ENCODE assay signal across 13 cellular contexts in genomic region chr9:93099551-93100264, GRCh38. TPM values are rescaled to one million over a fixed set of nuclear protein-coding genes. Genes with fewer than 3 reads are reported as not detected.
A peak's percentile ranks its signal among the peaks of the same experiment; 100 is the strongest.
DNase-seq lines count a peak whose midpoint lies in the region; ATAC-seq, FAIRE-seq and TF ChIP-seq lines count a peak whose summit lies in the region.
"Had no signal": no experiment of that assay in that cellular context is flagged by ENCODE, and none has a peak within 500 bp of the region (broad histone marks: within the 10 kb centered on the region; RNA-seq: fewer than 3 reads in every experiment).

No MANE protein-coding gene starts in this region.

- H3K9ac ChIP-seq in kidney (ENCODE audit: low read length in 2 of 2): no peak overlapping the region

- H3K27ac ChIP-seq in kidney (ENCODE audit: low read depth in 2 of 2, low read length in 2 of 2): no peak overlapping the region
- H3K27ac ChIP-seq in substantia nigra (ENCODE audit: low read depth, low read length, poor library complexity, severe bottlenecking): peak overlapping the region; percentile 37

- no peaks in the 10 kb centered on the region for H3K36me3 ChIP-seq in kidney (ENCODE audit: control insufficient read depth in 1 of 2, insufficient read depth in 2 of 2, low read length in 2 of 2)

- FAIRE-seq in kidney (lab: Jason Lieb, UNC): no peak

- DNase-seq in T-helper 2 cell treated with Interferon-gamma antibody and Interleukin-4, amounts not matched to agents 5 μg/mL and 100 μg/mL, for 36 hours (ENCODE audit: low spot score): no peak
- DNase-seq in T-helper 2 cell (no peak), kidney (peak; percentile 80), substantia nigra (lab: John Stamatoyannopoulos, UW) (peak in 1 of 49 donors; percentile 25), NCI-H226 (no peak)
- peak; percentile 3 for DNase-seq in activated naive CD4-positive, alpha-beta T cell treated with anti-CD3 and anti-CD28 coated beads, Interleukin-2, amount 50 U/mL, for 16 hours
- no peak for DNase-seq in effector CD8-positive, alpha-beta T cell (lab: John Stamatoyannopoulos, UW)
- DNase-seq: KBM-7, NCI-H510A treated with DMSO at 0.1 percent for 48 hours, T-helper 9 cell had no signal

- peaks cover 21% of the 10 kb centered on the region for H3K9me3 Mint-ChIP-seq in T-helper 2 cell treated with Interferon-gamma antibody and Interleukin-4, amounts not matched to agents 5 μg/mL and 100 μg/mL, for 36 hours

- peaks cover 0 to 2% of the 10 kb centered on the region in 2 donors for H3K9me3 ChIP-seq in kidney (ENCODE audit: control insufficient read depth in 1 of 2, low read length in 2 of 2)

- peaks cover 33% of the 10 kb centered on the region for H3K36me3 Mint-ChIP-seq in T-helper 2 cell treated with Interferon-gamma antibody and Interleukin-4, amounts not matched to agents 5 μg/mL and 100 μg/mL, for 36 hours (ENCODE audit: low read depth)

- peaks cover 49% of the 10 kb centered on the region for H3K4me1 Mint-ChIP-seq in T-helper 2 cell treated with Interferon-gamma antibody and Interleukin-4, amounts not matched to agents 5 μg/mL and 100 μg/mL, for 36 hours (ENCODE audit: low read depth)

- H3K27ac Mint-ChIP-seq in T-helper 2 cell treated with Interferon-gamma antibody and Interleukin-4, amounts not matched to agents 5 μg/mL and 100 μg/mL, for 36 hours: peak overlapping the region; percentile 58

- ATAC-seq in HG03342 (IDR thresholded peaks at IDR 0.05; ENCODE audit: unreplicated experiment): no peak

- TF ChIP-seq CTCF in kidney (IDR thresholded peaks at IDR 0.05; ENCODE audit: borderline replicate concordance, extremely low read depth, insufficient read depth): no peak

- H3K27me3 Mint-ChIP-seq in T-helper 2 cell treated with Interferon-gamma antibody and Interleukin-4, amounts not matched to agents 5 μg/mL and 100 μg/mL, for 36 hours (ENCODE audit: low read depth): no peaks in the 10 kb centered on the region

- intact Hi-C loops in kidney (cut with DNase I): no loop called here

- H3K4me3 Mint-ChIP-seq in T-helper 2 cell treated with Interferon-gamma antibody and Interleukin-4, amounts not matched to agents 5 μg/mL and 100 μg/mL, for 36 hours: peak overlapping the region; percentile 88

- H3K4me1 ChIP-seq in kidney (ENCODE audit: control insufficient read depth in 1 of 2, insufficient read depth in 1 of 2, low read depth in 1 of 2, low read length in 2 of 2): peaks cover 20 to 31% of the 10 kb centered on the region in 2 donors

- no peak overlapping the region for H3K4me3 ChIP-seq in kidney (ENCODE audit: low read length in 2 of 2)

RNA-seq across cellular contexts. Expression of gene CARD19, which starts 3.7 kb away (rescaled TPM):
- 44.5 TPM for total RNA-seq in kidney
- polyA plus RNA-seq in kidney (ENCODE audit: insufficient read depth, low read depth, low replicate concordance): 49.3 TPM

RNA-seq across cellular contexts. Expression of gene NINJ1, which starts 34.3 kb away (rescaled TPM):
- 56.3 TPM for total RNA-seq in kidney
- polyA plus RNA-seq in kidney (ENCODE audit: insufficient read depth, low read depth, low replicate concordance): 149 TPM

RNA-seq across cellular contexts. Expression of gene SUSD3, which starts 41.2 kb away (rescaled TPM):
- 12.2 TPM for total RNA-seq in kidney
- 34.6 TPM for polyA plus RNA-seq in kidney (ENCODE audit: insufficient read depth, low read depth, low replicate concordance)
- total RNA-seq: A673 had no signal
- polyA plus RNA-seq: neural cell had no signal

Comparison
In these comparisons a context has a peak if more than half of its experiments do, and no peak if none do; other contexts are left out.
1. DNase-seq: peak in activated naive CD4-positive, alpha-beta T cell treated with anti-CD3 and anti-CD28 coated beads, Interleukin-2, amount 50 U/mL, for 16 hours (single experiment) and kidney (single experiment); none in T-helper 2 cell treated with Interferon-gamma antibody and Interleukin-4, amounts not matched to agents 5 μg/mL and 100 μg/mL, for 36 hours (single experiment), T-helper 2 cell (0 of 5), effector CD8-positive, alpha-beta T cell (single experiment) and NCI-H226 (single experiment).